ENCODE assay signal across 29 cellular contexts in the genomic region with DNA sequence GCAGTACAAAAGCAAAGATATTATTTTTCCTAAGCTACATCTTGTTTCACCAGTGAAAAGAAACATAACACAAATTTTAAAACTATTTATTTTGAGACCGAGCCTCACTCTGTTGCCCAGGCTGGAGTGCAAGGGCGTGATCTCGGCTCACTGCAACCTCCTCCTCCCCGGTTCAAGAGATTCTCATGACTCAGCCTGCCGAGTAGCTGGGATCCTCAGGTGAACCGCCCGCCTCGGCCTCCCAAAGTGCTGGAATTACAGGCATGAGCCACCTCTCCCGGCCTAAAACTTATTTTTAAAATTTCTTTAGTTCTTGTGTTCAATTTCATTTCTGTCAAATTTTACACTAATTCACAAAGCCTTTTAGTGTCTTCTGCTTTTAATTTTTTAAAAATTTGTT. TPM values are rescaled to one million over a fixed set of nuclear protein-coding genes. Genes with fewer than 3 reads are reported as not detected.
"Had no signal": no experiment of that assay in that cellular context is flagged by ENCODE, and none has a peak within 500 bp of the region (broad histone marks: within the 10 kb centered on the region; RNA-seq: fewer than 3 reads in every experiment).

No MANE protein-coding gene starts in this region.

- H3K36me3 Mint-ChIP-seq: natural killer cell; stimulated activated effector memory CD8-positive, alpha-beta T cell treated with anti-CD3 and anti-CD28 coated beads, Interleukin-12 subunit alpha, Interleukin-12 subunit beta, amount 100 ng/mL, for 72 hours; stimulated activated naive B cell treated with anti-CD40 and anti-IgM and Interleukin-4, amounts not matched to agents 10 μg/mL and 1 μg/mL and 100 μg/mL, for 72 hours had no signal

- H3K4me1 ChIP-seq: right lobe of liver, uterus had no signal

- ATAC-seq: naive thymus-derived CD4-positive, alpha-beta T cell; natural killer cell; psoas muscle; right cardiac atrium; right lobe of liver; stimulated activated effector memory CD8-positive, alpha-beta T cell treated with anti-CD3 and anti-CD28 coated beads, Interleukin-12 subunit alpha, Interleukin-12 subunit beta, amount 100 ng/mL, for 72 hours; stimulated activated naive B cell treated with anti-CD40 and anti-IgM and Interleukin-4, amounts not matched to agents 10 μg/mL and 1 μg/mL and 100 μg/mL, for 72 hours; upper lobe of right lung had no signal

- H3K4me2 ChIP-seq: neural progenitor cell had no signal

- H3K9ac ChIP-seq: neural progenitor cell, parathyroid adenoma had no signal

- H3K27ac Mint-ChIP-seq: naive thymus-derived CD4-positive, alpha-beta T cell; natural killer cell; nephron; neural progenitor cell; progenitor cell of endocrine pancreas; stimulated activated effector memory CD8-positive, alpha-beta T cell treated with anti-CD3 and anti-CD28 coated beads, Interleukin-12 subunit alpha, Interleukin-12 subunit beta, amount 100 ng/mL, for 72 hours; stimulated activated naive B cell treated with anti-CD40 and anti-IgM and Interleukin-4, amounts not matched to agents 10 μg/mL and 1 μg/mL and 100 μg/mL, for 72 hours; stimulated activated naive CD8-positive, alpha-beta T cell treated with anti-CD3 and anti-CD28 coated beads, Interleukin-15, Interleukin-2, amounts not matched to agents 100 ng/mL and 50 ng/mL, for 24 hours; type B pancreatic cell had no signal

- H3K4me3 ChIP-seq: neural progenitor cell, ovary, psoas muscle, right lobe of liver, sigmoid colon, stomach, thoracic aorta, thyroid gland, tibial nerve, upper lobe of right lung, uterus had no signal

- H2AFZ ChIP-seq: neural progenitor cell, parathyroid adenoma had no signal

- H3K36me3 ChIP-seq: neural progenitor cell, ovary, right lobe of liver, sigmoid colon, stomach, thoracic aorta, thyroid gland, upper lobe of right lung, uterus had no signal

- DNase-seq: naive thymus-derived CD4-positive, alpha-beta T cell; natural killer cell; occipital lobe; ovary; posterior cingulate gyrus; psoas muscle; right cardiac atrium; right lobe of liver; sigmoid colon; small intestine; stimulated activated CD4-positive, alpha-beta T cell treated with anti-CD3 and anti-CD28 coated beads, Interleukin-15, amount 100 ng/mL, for 24 hours; stimulated activated CD4-positive, alpha-beta T cell treated with anti-CD3 and anti-CD28 coated beads, Interleukin-2, amount 100 ng/mL, for 24 hours; stimulated activated CD4-positive, alpha-beta T cell treated with anti-CD3 and anti-CD28 coated beads, Interleukin-2, amount 100 ng/mL, for 48 hours; stimulated activated CD4-positive, alpha-beta T cell treated with anti-CD3 and anti-CD28 coated beads, Interleukin-4, amount 100 ng/mL, for 24 hours; stimulated activated naive B cell treated with anti-CD40 and anti-IgM and Interleukin-4, amounts not matched to agents 10 μg/mL and 1 μg/mL and 100 μg/mL, for 72 hours; stimulated activated naive CD4-positive, alpha-beta T cell treated with Interleukin-2 at 50 U/mL for 16 hours; stomach; thyroid gland; upper lobe of right lung; uterus had no signal

- H3K27ac ChIP-seq: neural progenitor cell, ovary, parathyroid adenoma, psoas muscle, right lobe of liver, sigmoid colon, stomach, thoracic aorta, thyroid gland, tibial nerve, upper lobe of right lung, uterus had no signal

- H3K9me3 Mint-ChIP-seq: naive thymus-derived CD4-positive, alpha-beta T cell; natural killer cell; nephron; neural progenitor cell; stimulated activated effector memory CD8-positive, alpha-beta T cell treated with anti-CD3 and anti-CD28 coated beads, Interleukin-12 subunit alpha, Interleukin-12 subunit beta, amount 100 ng/mL, for 72 hours; stimulated activated naive B cell treated with anti-CD40 and anti-IgM and Interleukin-4, amounts not matched to agents 10 μg/mL and 1 μg/mL and 100 μg/mL, for 72 hours; stimulated activated naive CD8-positive, alpha-beta T cell treated with anti-CD3 and anti-CD28 coated beads, Interleukin-15, Interleukin-2, amounts not matched to agents 100 ng/mL and 50 ng/mL, for 24 hours; type B pancreatic cell had no signal

- H3K9me3 ChIP-seq: ovary, psoas muscle, right lobe of liver, sigmoid colon, stomach, thoracic aorta, thyroid gland, tibial nerve, upper lobe of right lung, uterus had no signal

- H3K4me3 Mint-ChIP-seq: naive thymus-derived CD4-positive, alpha-beta T cell; natural killer cell; nephron; neural progenitor cell; stimulated activated effector memory CD8-positive, alpha-beta T cell treated with anti-CD3 and anti-CD28 coated beads, Interleukin-12 subunit alpha, Interleukin-12 subunit beta, amount 100 ng/mL, for 72 hours; stimulated activated naive B cell treated with anti-CD40 and anti-IgM and Interleukin-4, amounts not matched to agents 10 μg/mL and 1 μg/mL and 100 μg/mL, for 72 hours; stimulated activated naive CD8-positive, alpha-beta T cell treated with anti-CD3 and anti-CD28 coated beads, Interleukin-15, Interleukin-2, amounts not matched to agents 100 ng/mL and 50 ng/mL, for 24 hours; type B pancreatic cell had no signal

- H3K27me3 ChIP-seq: neural progenitor cell, ovary, right lobe of liver, sigmoid colon, stomach, thyroid gland, tibial nerve, upper lobe of right lung, uterus had no signal

- H3K27me3 Mint-ChIP-seq: progenitor cell of endocrine pancreas had no signal

RNA-seq across cellular contexts. Expression of a gene that starts 5.9 kb away (rescaled TPM):
- total RNA-seq: upper lobe of right lung had no signal
